In genomic region chr12:53624453-53624852, GRCh38 we compare ENCODE assay signal across 8 cellular contexts. TPM values are rescaled to one million over a fixed set of nuclear protein-coding genes. Genes with fewer than 3 reads are reported as not detected.
DNase-seq lines count a peak whose midpoint lies in the region; ATAC-seq and TF ChIP-seq lines count a peak whose summit lies in the region.

No MANE protein-coding gene starts in this region.

- H3K9me3 ChIP-seq in SK-N-MC (ENCODE audit: low read depth, low read length), result no peaks in the 10 kb centered on the region
- H3K9me3 ChIP-seq in fibroblast of lung (ENCODE audit: control insufficient read depth, insufficient read depth, low read depth, low read length), result no peaks in the 10 kb centered on the region

- DNase-seq in GM06990 (ENCODE audit: extremely low read depth, insufficient read length) (no peak), SK-N-MC (ENCODE audit: low read depth, low spot score) (no peak), fibroblast of lung (ENCODE audit: low read depth in 2 of 2) (peak; percentile 20 to 63), retinal pigment epithelial cell (ENCODE audit: low read depth) (no peak), NCI-H2081 treated with DMSO at 0.1 percent for 48 hours (lab: John Stamatoyannopoulos, UW) (no peak)

- H3K27me3 ChIP-seq in GM06990 (replicated peaks; ENCODE audit: control insufficient read depth, insufficient read depth, low read length), result no peaks in the 10 kb centered on the region
- H3K27me3 ChIP-seq in fibroblast of lung (ENCODE audit: control insufficient read depth, insufficient read depth, low read length), result no peaks in the 10 kb centered on the region

- TF ChIP-seq CTCF in GM06990 (IDR thresholded peaks at IDR 0.05; ENCODE audit: insufficient read depth, low read length, poor library complexity, severe bottlenecking) (no peak), fibroblast of lung (conservative IDR thresholded peaks at IDR 0.05 in 1 of 2, IDR thresholded peaks at IDR 0.05 in 1 of 2; ENCODE audit: low read depth in 1 of 2, low read length in 2 of 2) (no peak), retinal pigment epithelial cell (conservative IDR thresholded peaks at IDR 0.05; ENCODE audit: low read depth, low read length) (no peak)

- no peaks in the 10 kb centered on the region for H3K4me1 ChIP-seq in fibroblast of lung (ENCODE audit: control insufficient read depth, extremely low read depth, insufficient read depth, low read length)

- no peak for ATAC-seq in HG02852 (IDR thresholded peaks at IDR 0.05; ENCODE audit: unreplicated experiment)
- no peak for ATAC-seq in GM18909 (IDR thresholded peaks at IDR 0.05; ENCODE audit: poor library complexity, unreplicated experiment)
- ATAC-seq in HG03045 (IDR thresholded peaks at IDR 0.05; ENCODE audit: unreplicated experiment), result no peak

- H3K9ac ChIP-seq in SK-N-MC (ENCODE audit: insufficient read length) (peak overlapping the region; percentile 81), fibroblast of lung (ENCODE audit: insufficient read depth, low read length) (no peak overlapping the region)

- no peaks in the 10 kb centered on the region for H4K20me1 ChIP-seq in fibroblast of lung (ENCODE audit: control insufficient read depth, extremely low read depth, insufficient read depth, low read length)

- peaks cover 57% of the 10 kb centered on the region for H3K79me2 ChIP-seq in fibroblast of lung (ENCODE audit: control insufficient read depth, insufficient read depth, low read length)

- no peak overlapping the region for H2AFZ ChIP-seq in fibroblast of lung (ENCODE audit: low read length)

- peak overlapping the region; percentile 79 for H3K4me3 ChIP-seq in GM06990 (replicated peaks; ENCODE audit: low read depth, low read length)
- peak overlapping the region; percentile 93 for H3K4me3 ChIP-seq in SK-N-MC
- H3K4me3 ChIP-seq in fibroblast of lung (replicated peaks in 1 of 4; ENCODE audit: control extremely low read depth in 1 of 4, insufficient read depth in 1 of 4, low read depth in 3 of 4, low read length in 4 of 4), result peak overlapping the region; percentile 72 to 100 (median 80)
- H3K4me3 ChIP-seq in retinal pigment epithelial cell (ENCODE audit: low read length), result peak overlapping the region; percentile 95

- peak overlapping the region; percentile 81 for H3K4me2 ChIP-seq in fibroblast of lung (ENCODE audit: extremely low read depth, insufficient read depth, low read length)

- H3K36me3 ChIP-seq in GM06990 (ENCODE audit: control insufficient read depth, insufficient read depth, low read length) (0 out of 2 replicates have a peak, but pooled peaks cover 1% of the 10 kb centered on the region), SK-N-MC (ENCODE audit: insufficient read depth, low read length) (peaks cover 6% of the 10 kb centered on the region; the same call in 1 of the 2 replicates), fibroblast of lung (ENCODE audit: control insufficient read depth, insufficient read depth, low read length) (no peaks in the 10 kb centered on the region)

- H3K27ac ChIP-seq in SK-N-MC (peak overlapping the region; percentile 94), fibroblast of lung (ENCODE audit: insufficient read depth, low read length) (no peak overlapping the region)

RNA-seq across cellular contexts. Expression of gene ATF7, which starts 1.7 kb away (rescaled TPM):
- 7.4 and 11.4 TPM in 2 replicates for total RNA-seq in fibroblast of lung
- polyA plus RNA-seq in fibroblast of lung, result 24.7 and 27.4 TPM in 2 replicates
- polyA plus RNA-seq in fibroblast of lung (2012), result 16.4 and 16.6 TPM in 2 replicates
- 44.1 and 48.7 TPM in 2 replicates for polyA minus RNA-seq in fibroblast of lung (ENCODE audit: low replicate concordance)

RNA-seq across cellular contexts. Expression of gene ATP5MC2, which starts 51.4 kb away (rescaled TPM):
- 148 and 169 TPM in 2 replicates for total RNA-seq in fibroblast of lung
- 232 and 372 TPM in 2 replicates for polyA plus RNA-seq in fibroblast of lung
- 362 and 517 TPM in 2 replicates for polyA plus RNA-seq in fibroblast of lung (2012)
- polyA minus RNA-seq in fibroblast of lung (ENCODE audit: low replicate concordance), result 884 and 1,264 TPM in 2 replicates

Comparison
In these comparisons a context has a peak if more than half of its experiments do, and no peak if none do; other contexts are left out.
1. DNase-seq: peak in fibroblast of lung (2 of 2); none in GM06990 (single experiment), SK-N-MC (single experiment), retinal pigment epithelial cell (single experiment) and NCI-H2081 treated with DMSO at 0.1 percent for 48 hours (single experiment).
2. Peak in every context shown above with its lines, with median percentiles within 50 percentile points of each other: H3K4me3 ChIP-seq.